9 cellular contexts compared by ENCODE assay signal in the genomic region with DNA sequence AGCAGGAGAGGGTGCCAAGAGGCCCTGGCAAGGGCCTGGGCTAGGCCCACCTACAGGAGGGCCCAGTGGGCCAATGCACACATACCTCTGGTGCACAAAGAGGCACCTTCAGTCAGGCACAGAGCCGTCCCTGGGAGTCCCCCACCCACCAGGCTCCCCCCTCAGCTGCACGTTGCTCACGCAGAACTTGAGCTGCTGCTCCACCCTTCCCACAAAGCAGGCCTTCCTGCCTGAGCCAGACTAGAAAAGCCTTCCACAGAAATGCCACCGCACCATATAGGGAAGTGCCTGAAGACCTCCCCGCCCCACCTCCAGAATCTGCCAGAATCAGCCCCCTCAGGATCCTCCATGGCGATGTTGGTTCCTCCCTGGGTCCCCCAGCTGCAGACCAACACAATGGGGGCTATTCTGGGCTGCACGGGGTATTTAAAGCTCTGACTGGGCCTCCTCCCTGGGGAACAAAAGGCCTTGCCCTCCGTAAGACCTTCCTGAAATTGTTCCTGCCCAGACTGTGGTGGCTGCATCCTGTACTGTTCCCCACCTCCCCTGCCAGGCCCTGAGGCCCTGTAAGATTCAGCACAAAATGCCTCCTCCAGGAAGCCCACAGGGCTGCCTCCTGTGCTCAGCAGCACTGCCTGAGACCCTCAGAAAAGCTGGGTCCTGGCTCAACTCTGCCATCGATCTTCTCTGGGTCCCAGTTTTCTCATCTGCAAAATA. TPM values are rescaled to one million over a fixed set of nuclear protein-coding genes. Genes with fewer than 3 reads are reported as not detected.
DNase-seq lines count a peak whose midpoint lies in the region; ATAC-seq and TF ChIP-seq lines count a peak whose summit lies in the region.
"Had no signal": no experiment of that assay in that cellular context is flagged by ENCODE, and none has a peak within 500 bp of the region (broad histone marks: within the 10 kb centered on the region; RNA-seq: fewer than 3 reads in every experiment).

No MANE protein-coding gene starts in this region.

- DNase-seq in SIG-M5 treated with dmso at 0.1 percent for 504 hours (lab: John Stamatoyannopoulos, UW; ENCODE audit: unreplicated experiment) (peak; percentile 62), SIG-M5 (lab: John Stamatoyannopoulos, UW) (no peak), mesenteric fat pad (ENCODE audit: low spot score) (no peak), PC-9 (no peak)
- peak; percentile 74 for DNase-seq in activated naive CD8-positive, alpha-beta T cell treated with anti-CD3 and anti-CD28 coated beads for 36 hours
- peak; percentile 39 to 50 for DNase-seq in stimulated activated CD8-positive, alpha-beta memory T cell treated with anti-CD3 and anti-CD28 coated beads, Interleukin-2, amount 100 ng/mL, for 48 hours (ENCODE audit: low read depth in 2 of 2)

- H3F3A ChIP-seq in PC-9 (ENCODE audit: insufficient read depth, low read depth): no peaks in the 10 kb centered on the region

- H3K27me3 ChIP-seq in layer of hippocampus (ENCODE audit: control insufficient read depth, insufficient read depth, low read length) (no peaks in the 10 kb centered on the region), PC-9 (ENCODE audit: insufficient read depth, low read depth) (no peaks in the 10 kb centered on the region)

- intact Hi-C loops in PC-9 (cut with micrococcal nuclease; ENCODE audit: unreplicated experiment): no loop called here

- H3K36me3 Mint-ChIP-seq in activated naive CD8-positive, alpha-beta T cell treated with anti-CD3 and anti-CD28 coated beads for 36 hours: no peaks in the 10 kb centered on the region

- no peak for TF ChIP-seq CTCF in PC-9 (conservative IDR thresholded peaks at IDR 0.05)

- no peak overlapping the region for H3K4me3 ChIP-seq in PC-9

- POLR2A ChIA-PET in PC-9 (lab: Charles Lee; ENCODE audit: unreplicated experiment): no interaction called here

- no peaks in the 10 kb centered on the region for H3K27me3 Mint-ChIP-seq in activated naive CD8-positive, alpha-beta T cell treated with anti-CD3 and anti-CD28 coated beads for 36 hours

- H2AFZ ChIP-seq in PC-9: no peak overlapping the region

- H3K79me2 ChIP-seq in PC-9 (ENCODE audit: low read depth): no peaks in the 10 kb centered on the region

- no peak overlapping the region for H3K4me2 ChIP-seq in PC-9

- H3K9me2 ChIP-seq in PC-9 (ENCODE audit: insufficient read depth): no peaks in the 10 kb centered on the region

- H3K4me1 Mint-ChIP-seq in activated naive CD8-positive, alpha-beta T cell treated with anti-CD3 and anti-CD28 coated beads for 36 hours: peaks cover 33% of the 10 kb centered on the region

- H3K4me3 Mint-ChIP-seq in activated naive CD8-positive, alpha-beta T cell treated with anti-CD3 and anti-CD28 coated beads for 36 hours: peak overlapping the region; percentile 60

- H3K4me1 ChIP-seq in PC-9 (replicated peaks; ENCODE audit: insufficient read depth): no peaks in the 10 kb centered on the region

- H3K27ac ChIP-seq in layer of hippocampus (ENCODE audit: low read depth, low read length) (peak overlapping the region; percentile 64), PC-9 (no peak overlapping the region)
- H3K27ac ChIP-seq: 22Rv1 had no signal

- H3K27ac Mint-ChIP-seq in activated naive CD8-positive, alpha-beta T cell treated with anti-CD3 and anti-CD28 coated beads for 36 hours: peak overlapping the region; percentile 82

- no peaks in the 10 kb centered on the region for H3K9me3 Mint-ChIP-seq in activated naive CD8-positive, alpha-beta T cell treated with anti-CD3 and anti-CD28 coated beads for 36 hours

- no TSS peak for BruUV-seq in PC-9 (replicated peaks; lab: Mats Ljungman, UMichigan)

- CTCF ChIA-PET in PC-9 (lab: Charles Lee): no interaction called here

- no peaks in the 10 kb centered on the region for H3K9me3 ChIP-seq in PC-9 (ENCODE audit: insufficient read depth, low read depth)

- no peaks in the 10 kb centered on the region for H3K36me3 ChIP-seq in PC-9 (ENCODE audit: low read depth)

- no peak for ATAC-seq in GM18867 (IDR thresholded peaks at IDR 0.05; ENCODE audit: unreplicated experiment)

- no peaks in the 10 kb centered on the region for H4K20me1 ChIP-seq in PC-9 (ENCODE audit: insufficient read depth)

RNA-seq across cellular contexts. Expression of gene HSPG2, which starts 27.2 kb away (rescaled TPM):
- total RNA-seq in activated naive CD8-positive, alpha-beta T cell treated with anti-CD3 and anti-CD28 coated beads for 36 hours: 10 to 100 TPM; 11.0 to 11.6 TPM
- total RNA-seq in mesenteric fat pad (543 TPM), PC-9 (2021) (126 and 157 TPM in 2 replicates)

Comparison
In these comparisons a context has a peak if more than half of its experiments do, and no peak if none do; other contexts are left out.
1. DNase-seq: peak in SIG-M5 treated with dmso at 0.1 percent for 504 hours (single experiment), activated naive CD8-positive, alpha-beta T cell treated with anti-CD3 and anti-CD28 coated beads for 36 hours (single experiment) and stimulated activated CD8-positive, alpha-beta memory T cell treated with anti-CD3 and anti-CD28 coated beads, Interleukin-2, amount 100 ng/mL, for 48 hours (2 of 2); none in SIG-M5 (single experiment), mesenteric fat pad (single experiment) and PC-9 (0 of 2).
2. RNA of gene HSPG2, which starts 27.2 kb away (total RNA-seq): 543 TPM in mesenteric fat pad (single experiment) and 126 to 157 TPM in PC-9; 11.0 to 11.6 TPM in activated naive CD8-positive, alpha-beta T cell treated with anti-CD3 and anti-CD28 coated beads for 36 hours; every median in the first group is over 10 times any median in the second.